Comparison of ENCODE assay signal across 26 cellular contexts in the genomic region with DNA sequence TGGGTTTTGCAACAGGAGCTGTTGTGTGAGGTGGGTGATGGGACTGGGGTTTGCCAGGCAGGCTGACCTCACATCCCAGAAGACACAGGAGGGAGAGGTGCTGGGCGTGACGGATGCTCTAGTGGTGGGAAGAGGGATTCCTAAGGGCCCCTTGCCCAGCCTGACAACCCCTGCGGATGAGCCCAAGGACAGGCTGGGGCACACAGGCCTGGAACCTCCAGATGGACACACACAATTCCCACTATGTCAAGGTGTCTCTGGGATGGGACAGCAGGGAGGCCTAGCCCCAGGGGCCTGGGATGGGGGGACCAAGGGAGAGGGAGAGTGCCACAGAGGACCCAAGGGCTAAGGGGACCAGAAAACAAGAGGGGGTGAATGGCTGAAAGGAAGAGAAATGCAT.
"Had no signal": no experiment of that assay in that cellular context is flagged by ENCODE, and none has a peak within 500 bp of the region (broad histone marks: within the 10 kb centered on the region; RNA-seq: fewer than 3 reads in every experiment).

No MANE protein-coding gene starts in this region.

- H3K4me3 ChIP-seq: adrenal gland, breast epithelium, MG63 had no signal

- H3K27me3 ChIP-seq: adrenal gland, MG63 had no signal

- H3K9me3 Mint-ChIP-seq: activated CD4-positive, alpha-beta memory T cell treated with anti-CD3 and anti-CD28 coated beads for 36 hours; activated CD4-positive, alpha-beta T cell treated with anti-CD3 and anti-CD28 coated beads, Interleukin-2, amount 10 ng/mL, durations not matched to agents 7 days and 5 days; activated naive CD8-positive, alpha-beta T cell treated with anti-CD3 and anti-CD28 coated beads, Interleukin-2, amount 10 ng/mL, durations not matched to agents 7 days and 5 days; activated T-helper 17 cell treated with anti-CD3 and anti-CD28 coated beads, Interleukin-2, amount 50 U/mL, for 72 hours; central memory CD8-positive, alpha-beta T cell had no signal

- H3K36me3 Mint-ChIP-seq: activated CD4-positive, alpha-beta memory T cell treated with anti-CD3 and anti-CD28 coated beads for 36 hours; activated naive CD8-positive, alpha-beta T cell treated with anti-CD3 and anti-CD28 coated beads, Interleukin-2, amount 10 ng/mL, durations not matched to agents 7 days and 5 days had no signal

- H3K27ac Mint-ChIP-seq: activated CD4-positive, alpha-beta memory T cell treated with anti-CD3 and anti-CD28 coated beads for 36 hours; activated CD4-positive, alpha-beta T cell treated with anti-CD3 and anti-CD28 coated beads, Interleukin-2, amount 10 ng/mL, durations not matched to agents 7 days and 5 days; activated naive CD8-positive, alpha-beta T cell treated with anti-CD3 and anti-CD28 coated beads, Interleukin-2, amount 10 ng/mL, durations not matched to agents 7 days and 5 days; activated T-helper 17 cell treated with anti-CD3 and anti-CD28 coated beads, Interleukin-2, amount 50 U/mL, for 72 hours had no signal

- H3K36me3 ChIP-seq: adrenal gland, breast epithelium, MG63 had no signal

- H3K4me1 Mint-ChIP-seq: activated CD4-positive, alpha-beta T cell treated with anti-CD3 and anti-CD28 coated beads, Interleukin-2, amount 10 ng/mL, durations not matched to agents 7 days and 5 days; activated naive CD8-positive, alpha-beta T cell treated with anti-CD3 and anti-CD28 coated beads, Interleukin-2, amount 10 ng/mL, durations not matched to agents 7 days and 5 days; activated T-helper 17 cell treated with anti-CD3 and anti-CD28 coated beads, Interleukin-2, amount 50 U/mL, for 72 hours; central memory CD8-positive, alpha-beta T cell had no signal

- H3K9ac ChIP-seq: SK-N-SH had no signal

- DNase-seq: activated CD4-positive, alpha-beta memory T cell treated with anti-CD3 and anti-CD28 coated beads for 36 hours; activated CD4-positive, alpha-beta T cell treated with anti-CD3 and anti-CD28 coated beads, Interleukin-2, amount 10 ng/mL, durations not matched to agents 7 days and 5 days; activated CD4-positive, CD25-positive, alpha-beta regulatory T cell; activated naive CD4-positive, alpha-beta T cell treated with anti-CD3 and anti-CD28 coated beads, Interleukin-2, amount 50 U/mL, for 16 hours; activated naive CD8-positive, alpha-beta T cell treated with anti-CD3 and anti-CD28 coated beads, Interleukin-2, amount 10 ng/mL, durations not matched to agents 7 days and 5 days; activated T-cell treated with anti-CD3 and anti-CD28 coated beads for 4 hours; activated T-cell treated with anti-CD3 and anti-CD28 coated beads, Interleukin-2, amount 50 U/mL, for 48 hours; adrenal gland; aorta; MG63; MV-4-11; NCI-H1092 treated with DMSO at 0.1 percent for 48 hours; NCI-H1417 treated with DMSO at 0.1 percent for 48 hours; NCI-H1694; NCI-H2029 treated with DMSO at 0.1 percent for 48 hours; NCI-H345; NCI-H510A; NCI-H526 treated with DMSO at 0.1 percent for 48 hours; NCI-H82; SK-N-SH; T-helper 1 cell had no signal

- H3K9me3 ChIP-seq: adrenal gland, breast epithelium, MG63, SK-N-SH had no signal

- H3K27me3 Mint-ChIP-seq: activated CD4-positive, alpha-beta memory T cell treated with anti-CD3 and anti-CD28 coated beads for 36 hours; activated CD4-positive, alpha-beta T cell treated with anti-CD3 and anti-CD28 coated beads, Interleukin-2, amount 10 ng/mL, durations not matched to agents 7 days and 5 days had no signal

- ATAC-seq: activated T-helper 17 cell treated with anti-CD3 and anti-CD28 coated beads, Interleukin-2, amount 50 U/mL, for 72 hours; Right ventricle myocardium inferior had no signal

- H3K4me3 Mint-ChIP-seq: activated CD4-positive, alpha-beta memory T cell treated with anti-CD3 and anti-CD28 coated beads for 36 hours; activated CD4-positive, alpha-beta T cell treated with anti-CD3 and anti-CD28 coated beads, Interleukin-2, amount 10 ng/mL, durations not matched to agents 7 days and 5 days; activated naive CD8-positive, alpha-beta T cell treated with anti-CD3 and anti-CD28 coated beads, Interleukin-2, amount 10 ng/mL, durations not matched to agents 7 days and 5 days; activated T-helper 17 cell treated with anti-CD3 and anti-CD28 coated beads, Interleukin-2, amount 50 U/mL, for 72 hours; central memory CD8-positive, alpha-beta T cell had no signal

- H3K27ac ChIP-seq: adrenal gland, breast epithelium, VCaP had no signal

- H3K4me1 ChIP-seq: adrenal gland, breast epithelium had no signal
